In genomic region chr6:16205377-16206144, GRCh38 we compare ENCODE assay signal across 8 cellular contexts. TPM values are rescaled to one million over a fixed set of nuclear protein-coding genes. Genes with fewer than 3 reads are reported as not detected.
DNase-seq lines count a peak whose midpoint lies in the region; ATAC-seq and TF ChIP-seq lines count a peak whose summit lies in the region.

No MANE protein-coding gene starts in this region.

- peak; percentile 85 for ATAC-seq in HG03103 (IDR thresholded peaks at IDR 0.05; ENCODE audit: low read depth, unreplicated experiment)
- ATAC-seq in SK-N-SH treated with all-trans-retinoic acid at 6 μM for 48 hours, result peak; percentile 42

- TF ChIP-seq CTCF in AG09309 (IDR thresholded peaks at IDR 0.05; ENCODE audit: control insufficient read depth, insufficient read depth, low read depth, low read length, missing control alignments), result no peak

- DNase-seq in AG09309 (ENCODE audit: low read depth), result peak; percentile 92
- peak; percentile 51 for DNase-seq in GM19238 (ENCODE audit: insufficient read length, low spot score)
- DNase-seq in myocyte (ENCODE audit: low read depth), result peak; percentile 98
- no peak for DNase-seq in stimulated activated CD4-positive, alpha-beta T cell treated with anti-CD3 and anti-CD28 coated beads, Interleukin-2, amount 100 ng/mL, for 24 hours
- DNase-seq in HuH-7.5 (ENCODE audit: low spot score), result no peak
- no peak for DNase-seq in cortex of kidney (lab: John Stamatoyannopoulos, UW)

- no peak overlapping the region for H3K4me3 ChIP-seq in AG09309 (ENCODE audit: control insufficient read depth, low read depth, low read length)

TF ChIP-seq in SK-N-SH treated with all-trans-retinoic acid at 6 μM for 48 hours, 23 proteins besides CTCF, POLR2A, EP300 and RAD21:
- no peak for TF ChIP-seq ZFP3 (CRISPR knock-in tag; IDR thresholded peaks at IDR 0.05)
- no peak for TF ChIP-seq ZNF8 (CRISPR knock-in tag; IDR thresholded peaks at IDR 0.05)
- TF ChIP-seq CSRNP3 (CRISPR knock-in tag; IDR thresholded peaks at IDR 0.05), result no peak

RNA-seq across cellular contexts. Expression of gene GMPR, which starts 32.8 kb away (rescaled TPM):
- 37.5 and 43.6 TPM in 2 replicates for total RNA-seq in myocyte
- 26.6 TPM for polyA plus RNA-seq in myocyte (2012)

Comparison
In these comparisons a context has a peak if more than half of its experiments do, and no peak if none do; other contexts are left out.
1. DNase-seq: peak in AG09309 (single experiment), GM19238 (single experiment) and myocyte (single experiment); none in stimulated activated CD4-positive, alpha-beta T cell treated with anti-CD3 and anti-CD28 coated beads, Interleukin-2, amount 100 ng/mL, for 24 hours (0 of 2), HuH-7.5 (single experiment) and cortex of kidney (single experiment).